ENCODE assay signal across 1 cellular context in the genomic region with DNA sequence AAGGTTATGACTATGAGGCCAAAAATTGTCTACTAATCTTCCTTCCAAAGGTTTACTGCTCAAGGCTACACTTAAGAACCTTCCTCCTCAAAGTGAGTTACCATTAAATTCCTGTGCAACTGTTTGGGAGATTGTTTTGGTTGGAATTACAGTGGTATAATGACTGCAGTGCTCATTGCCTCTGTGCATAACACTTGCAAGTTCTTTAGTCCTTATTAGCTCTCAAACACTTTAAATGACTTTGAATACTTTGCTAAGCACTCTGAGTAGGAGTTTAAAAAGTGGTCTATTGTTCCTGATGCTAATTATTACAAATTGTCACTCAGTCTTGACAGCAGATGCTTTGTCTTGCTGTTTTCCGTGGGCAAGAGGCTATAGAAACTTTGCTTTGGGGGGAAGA.
TF ChIP-seq lines count a peak whose summit lies in the region.

No MANE protein-coding gene starts in this region.

TF ChIP-seq in endothelial cell of umbilical vein, 7 proteins besides CTCF, POLR2A, EP300 and RAD21:
- TF ChIP-seq, protein P1, sequence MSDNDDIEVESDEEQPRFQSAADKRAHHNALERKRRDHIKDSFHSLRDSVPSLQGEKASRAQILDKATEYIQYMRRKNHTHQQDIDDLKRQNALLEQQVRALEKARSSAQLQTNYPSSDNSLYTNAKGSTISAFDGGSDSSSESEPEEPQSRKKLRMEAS (IDR thresholded peaks at IDR 0.05; ENCODE audit: insufficient read depth, insufficient read length), result no peak
- TF ChIP-seq FOS (IDR thresholded peaks at IDR 0.05; ENCODE audit: borderline replicate concordance, insufficient read depth, low read length), result no peak
- no peak for TF ChIP-seq MYC (IDR thresholded peaks at IDR 0.05; ENCODE audit: low read depth, low read length)
- no peak for TF ChIP-seq POLR2AphosphoS5 (IDR thresholded peaks at IDR 0.05; ENCODE audit: insufficient read depth, low read depth, low read length)
- TF ChIP-seq JUN (IDR thresholded peaks at IDR 0.05; ENCODE audit: borderline replicate concordance, insufficient read depth, insufficient read length, low read depth), result no peak
- no peak for TF ChIP-seq EZH2 (IDR thresholded peaks at IDR 0.05; ENCODE audit: borderline replicate concordance, low read depth, low read length, severe bottlenecking)
- no peak for TF ChIP-seq GATA2 (IDR thresholded peaks at IDR 0.05; ENCODE audit: insufficient read depth, insufficient read length, low read depth, low read length)
